9 cellular contexts compared by ENCODE assay signal in the genomic region with DNA sequence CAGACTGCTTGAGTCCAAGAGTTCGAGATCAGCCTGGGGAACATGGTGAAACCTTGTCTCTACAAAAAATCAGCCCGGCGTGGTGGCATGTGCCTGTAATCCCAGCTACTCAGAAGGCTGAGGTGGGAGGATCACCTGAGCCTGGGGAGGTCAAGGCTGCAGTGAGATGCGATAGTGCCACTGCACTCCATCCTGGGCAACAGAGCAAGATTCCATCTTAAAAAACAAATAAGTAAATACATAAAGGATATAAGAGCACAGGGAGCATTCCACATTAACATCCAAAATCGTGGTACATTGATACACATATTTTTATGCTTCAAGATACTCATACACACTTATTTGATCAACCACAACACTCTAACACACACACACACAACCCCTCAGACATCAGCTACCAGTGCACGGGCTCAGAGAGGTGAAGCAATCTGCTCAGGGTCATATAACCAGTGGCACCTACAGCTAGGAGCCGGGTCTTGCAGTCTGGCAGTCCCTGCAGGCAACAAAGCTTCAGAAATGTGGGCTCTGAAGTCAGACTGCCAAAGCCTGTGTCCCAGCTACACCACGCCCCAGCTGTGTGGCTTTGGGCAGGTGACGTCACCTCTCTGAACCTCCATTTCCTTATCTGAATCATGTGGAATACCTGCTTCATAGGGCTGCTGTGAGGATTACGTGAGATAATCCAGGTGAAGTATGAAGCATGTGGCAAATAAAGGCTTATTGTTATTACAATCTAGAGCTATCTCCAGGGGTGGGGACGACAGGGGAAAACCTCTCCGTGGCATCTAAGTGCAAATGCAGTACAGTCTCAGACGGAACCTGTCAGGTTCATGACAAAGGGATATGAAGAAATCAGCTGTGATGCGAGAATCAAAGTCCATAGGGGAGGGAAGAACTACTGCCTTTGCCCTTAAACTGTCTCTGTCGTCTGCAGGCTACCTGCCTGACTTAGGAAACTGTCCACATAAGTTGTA. TPM values are rescaled to one million over a fixed set of nuclear protein-coding genes. Genes with fewer than 3 reads are reported as not detected.
DNase-seq lines count a peak whose midpoint lies in the region; ATAC-seq and TF ChIP-seq lines count a peak whose summit lies in the region.
"Had no signal": no experiment of that assay in that cellular context is flagged by ENCODE, and none has a peak within 500 bp of the region (broad histone marks: within the 10 kb centered on the region; RNA-seq: fewer than 3 reads in every experiment).

No MANE protein-coding gene starts in this region.

- intact Hi-C loops in activated T-helper 2 cell treated with anti-CD3 and anti-CD28 coated beads, Interferon-gamma antibody, Interleukin-2, Interleukin-4, amounts not matched to agents 10 μg/mL and 5 μg/mL and 100 μg/mL, durations not matched to agents 14 hours and 24 hours and 36 hours (cut with micrococcal nuclease) = no loop called here
- intact Hi-C loops in lower leg skin (cut with DNase I; ENCODE audit: low total_unique reads) = no loop called here

- H3K27me3 Mint-ChIP-seq in activated T-helper 2 cell treated with anti-CD3 and anti-CD28 coated beads, Interferon-gamma antibody, Interleukin-2, Interleukin-4, amounts not matched to agents 10 μg/mL and 5 μg/mL and 100 μg/mL, durations not matched to agents 14 hours and 24 hours and 36 hours (ENCODE audit: low read depth) = peaks cover 27% of the 10 kb centered on the region
- H3K27me3 Mint-ChIP-seq in naive B cell = peaks cover 6 to 52% (median 51%) of the 10 kb centered on the region in 3 donors

- DNase-seq in activated gamma-delta T cell treated with Interleukin-2 at 50 U/mL for 16 hours (peak; percentile 62), activated gamma-delta T cell (lab: John Stamatoyannopoulos, UW) (no peak), naive B cell (no peak), lower leg skin (ENCODE audit: low spot score in 2 of 2) (no peak), NCI-H2081 (lab: John Stamatoyannopoulos, UW) (no peak), GM03348 (ENCODE audit: low spot score) (no peak)
- peak; percentile 72 for DNase-seq in activated T-helper 2 cell treated with anti-CD3 and anti-CD28 coated beads, Interferon-gamma antibody, Interleukin-2, Interleukin-4, amounts not matched to agents 10 μg/mL and 5 μg/mL and 100 μg/mL, durations not matched to agents 14 hours and 24 hours and 36 hours (ENCODE audit: low spot score)

- no peak overlapping the region for H3K27ac Mint-ChIP-seq in activated T-helper 2 cell treated with anti-CD3 and anti-CD28 coated beads, Interferon-gamma antibody, Interleukin-2, Interleukin-4, amounts not matched to agents 10 μg/mL and 5 μg/mL and 100 μg/mL, durations not matched to agents 14 hours and 24 hours and 36 hours
- H3K27ac Mint-ChIP-seq in naive B cell = no peak overlapping the region

- no peaks in the 10 kb centered on the region for H3K9me3 Mint-ChIP-seq in activated T-helper 2 cell treated with anti-CD3 and anti-CD28 coated beads, Interferon-gamma antibody, Interleukin-2, Interleukin-4, amounts not matched to agents 10 μg/mL and 5 μg/mL and 100 μg/mL, durations not matched to agents 14 hours and 24 hours and 36 hours
- peaks cover 0 to 1% (median 0%) of the 10 kb centered on the region in 7 donors for H3K9me3 Mint-ChIP-seq in naive B cell

- no peak for TF ChIP-seq POLR2A in lower leg skin (IDR thresholded peaks at IDR 0.05)

- WGBS in lower leg skin, 2 donors = 43% methylated on average over 15 of the region's 15 CpGs

- H3K4me3 ChIP-seq in lower leg skin (ENCODE audit: low read depth, poor library complexity, severe bottlenecking) = no peak overlapping the region

- no peak overlapping the region for H3K4me3 Mint-ChIP-seq in activated T-helper 2 cell treated with anti-CD3 and anti-CD28 coated beads, Interferon-gamma antibody, Interleukin-2, Interleukin-4, amounts not matched to agents 10 μg/mL and 5 μg/mL and 100 μg/mL, durations not matched to agents 14 hours and 24 hours and 36 hours (ENCODE audit: low read depth)
- peak overlapping the region in 6 of 8 donors; percentile 47 to 79 (median 64) for H3K4me3 Mint-ChIP-seq in naive B cell

- no peaks in the 10 kb centered on the region for H3K36me3 Mint-ChIP-seq in activated T-helper 2 cell treated with anti-CD3 and anti-CD28 coated beads, Interferon-gamma antibody, Interleukin-2, Interleukin-4, amounts not matched to agents 10 μg/mL and 5 μg/mL and 100 μg/mL, durations not matched to agents 14 hours and 24 hours and 36 hours (ENCODE audit: low read depth)
- no peaks in the 10 kb centered on the region for H3K36me3 Mint-ChIP-seq in naive B cell

- ATAC-seq in naive B cell (ENCODE audit: low read depth in 2 of 2) (no peak), GM21786 (IDR thresholded peaks at IDR 0.05; ENCODE audit: unreplicated experiment) (no peak)

- TF ChIP-seq CTCF in lower leg skin (IDR thresholded peaks at IDR 0.05) = peak in 1 of 3 donors; percentile 9

- peaks cover 33% of the 10 kb centered on the region for H3K4me1 Mint-ChIP-seq in activated T-helper 2 cell treated with anti-CD3 and anti-CD28 coated beads, Interferon-gamma antibody, Interleukin-2, Interleukin-4, amounts not matched to agents 10 μg/mL and 5 μg/mL and 100 μg/mL, durations not matched to agents 14 hours and 24 hours and 36 hours (ENCODE audit: low read depth)
- peaks cover 24 to 32% (median 26%) of the 10 kb centered on the region in 3 donors for H3K4me1 Mint-ChIP-seq in naive B cell

RNA-seq across cellular contexts. Expression of gene CRYBG2, which starts 4.8 kb away (rescaled TPM):
- total RNA-seq in activated T-helper 2 cell treated with anti-CD3 and anti-CD28 coated beads, Interferon-gamma antibody, Interleukin-2, Interleukin-4, amounts not matched to agents 10 μg/mL and 5 μg/mL and 100 μg/mL, durations not matched to agents 14 hours and 24 hours and 36 hours = 0.32 and 0.98 TPM in 2 replicates
- polyA plus RNA-seq in naive B cell (ENCODE audit: low read depth in 6 of 6) = 1 to 10 TPM in 2 of 6 donors, under 1 TPM in 4; 0.06 to 1.8 (median 0.70) TPM
- total RNA-seq in lower leg skin = 100 to 1,000 TPM in 1 of 4 donors, 10 to 100 TPM in 3; 52.3 to 104 (median 56.9) TPM
- polyA plus RNA-seq: AG04450 had no signal

RNA-seq across cellular contexts. Expression of gene ZNF683, which starts 13.9 kb away (rescaled TPM):
- not detected in 2 replicates for total RNA-seq in activated T-helper 2 cell treated with anti-CD3 and anti-CD28 coated beads, Interferon-gamma antibody, Interleukin-2, Interleukin-4, amounts not matched to agents 10 μg/mL and 5 μg/mL and 100 μg/mL, durations not matched to agents 14 hours and 24 hours and 36 hours
- polyA plus RNA-seq in naive B cell (ENCODE audit: low read depth in 6 of 6) = not detected
- not detected for total RNA-seq in lower leg skin
- polyA plus RNA-seq: AG04450 had no signal

RNA-seq across cellular contexts. Expression of gene CD52, which starts 40.9 kb away (rescaled TPM):
- 237 and 243 TPM in 2 replicates for total RNA-seq in activated T-helper 2 cell treated with anti-CD3 and anti-CD28 coated beads, Interferon-gamma antibody, Interleukin-2, Interleukin-4, amounts not matched to agents 10 μg/mL and 5 μg/mL and 100 μg/mL, durations not matched to agents 14 hours and 24 hours and 36 hours
- polyA plus RNA-seq in naive B cell (ENCODE audit: low read depth in 6 of 6) = over 10,000 TPM; 10,565 to 16,920 (median 13,137) TPM
- 1 to 10 TPM in 3 of 4 donors, not detected in 1; 2.0 to 6.1 (median 3.5) TPM for total RNA-seq in lower leg skin
- polyA plus RNA-seq: AG04450 had no signal

RNA-seq across cellular contexts. Expression of gene LIN28A, which starts 51.9 kb away (rescaled TPM):
- total RNA-seq in activated T-helper 2 cell treated with anti-CD3 and anti-CD28 coated beads, Interferon-gamma antibody, Interleukin-2, Interleukin-4, amounts not matched to agents 10 μg/mL and 5 μg/mL and 100 μg/mL, durations not matched to agents 14 hours and 24 hours and 36 hours = not detected in 2 replicates
- not detected for polyA plus RNA-seq in naive B cell (ENCODE audit: low read depth in 6 of 6)
- total RNA-seq in lower leg skin = not detected
- polyA plus RNA-seq: AG04450 had no signal

RNA-seq across cellular contexts. Expression of gene UBXN11, which starts 52.3 kb away (rescaled TPM):
- total RNA-seq in activated T-helper 2 cell treated with anti-CD3 and anti-CD28 coated beads, Interferon-gamma antibody, Interleukin-2, Interleukin-4, amounts not matched to agents 10 μg/mL and 5 μg/mL and 100 μg/mL, durations not matched to agents 14 hours and 24 hours and 36 hours = 13.1 and 14.2 TPM in 2 replicates
- 10 to 100 TPM in 2 of 6 donors, 1 to 10 TPM in 4; 4.3 to 15.7 (median 6.9) TPM for polyA plus RNA-seq in naive B cell (ENCODE audit: low read depth in 6 of 6)
- total RNA-seq in lower leg skin = 1 to 10 TPM; 5.1 to 9.6 (median 5.8) TPM

Comparison
In these comparisons a context has a peak if more than half of its experiments do, and no peak if none do; other contexts are left out.
1. DNase-seq: peak in activated gamma-delta T cell treated with Interleukin-2 at 50 U/mL for 16 hours (single experiment) and activated T-helper 2 cell treated with anti-CD3 and anti-CD28 coated beads, Interferon-gamma antibody, Interleukin-2, Interleukin-4, amounts not matched to agents 10 μg/mL and 5 μg/mL and 100 μg/mL, durations not matched to agents 14 hours and 24 hours and 36 hours (single experiment); none in activated gamma-delta T cell (single experiment), naive B cell (single experiment), lower leg skin (0 of 2), NCI-H2081 (0 of 2) and GM03348 (single experiment).
2. RNA of gene CRYBG2, which starts 4.8 kb away (total RNA-seq): 52.3 to 104 TPM in lower leg skin; 0.32 to 0.98 TPM in activated T-helper 2 cell treated with anti-CD3 and anti-CD28 coated beads, Interferon-gamma antibody, Interleukin-2, Interleukin-4, amounts not matched to agents 10 μg/mL and 5 μg/mL and 100 μg/mL, durations not matched to agents 14 hours and 24 hours and 36 hours; every median in the first group is over 10 times any median in the second.
3. RNA of gene CD52, which starts 40.9 kb away (total RNA-seq): 237 to 243 TPM in activated T-helper 2 cell treated with anti-CD3 and anti-CD28 coated beads, Interferon-gamma antibody, Interleukin-2, Interleukin-4, amounts not matched to agents 10 μg/mL and 5 μg/mL and 100 μg/mL, durations not matched to agents 14 hours and 24 hours and 36 hours; 2.0 to 6.1 TPM in lower leg skin; every median in the first group is over 10 times any median in the second.